ENCODE assay signal across 7 cellular contexts in genomic region chr3:134197681-134198261, GRCh38. TPM values are rescaled to one million over a fixed set of nuclear protein-coding genes. Genes with fewer than 3 reads are reported as not detected.
DNase-seq lines count a peak whose midpoint lies in the region; ATAC-seq and TF ChIP-seq lines count a peak whose summit lies in the region.

No MANE protein-coding gene starts in this region.

- peaks cover 4% of the 10 kb centered on the region for H3K36me3 ChIP-seq in neural progenitor cell

- no peak overlapping the region for H3K4me3 Mint-ChIP-seq in neural progenitor cell

- TF ChIP-seq CTCF in neural progenitor cell (IDR thresholded peaks at IDR 0.05), result peak; percentile 74

- H3K27me3 ChIP-seq in neural progenitor cell, result no peaks in the 10 kb centered on the region

- DNase-seq in EH (ENCODE audit: low read depth) (peak; percentile 78), NCI-H1092 (lab: John Stamatoyannopoulos, UW) (peak; percentile 8), SW480 (ENCODE audit: low spot score) (peak; percentile 57), fibroblast of peridontal ligament (ENCODE audit: extremely low read depth) (peak; percentile 84), neural progenitor cell (ENCODE audit: low spot score) (peak; percentile 53), mucosa of gallbladder (ENCODE audit: low spot score) (no peak)

- no peaks in the 10 kb centered on the region for H3K27me3 Mint-ChIP-seq in neural progenitor cell (ENCODE audit: insufficient read depth, low read depth)

- H3K36me3 Mint-ChIP-seq in neural progenitor cell, result peaks cover 25% of the 10 kb centered on the region

- no peaks in the 10 kb centered on the region for H3K4me1 ChIP-seq in neural progenitor cell

- no peak overlapping the region for H3K4me2 ChIP-seq in neural progenitor cell

- peaks cover 8% of the 10 kb centered on the region for H3K79me2 ChIP-seq in neural progenitor cell (ENCODE audit: low read depth)

- H3K27ac Mint-ChIP-seq in neural progenitor cell, result no peak overlapping the region

- H4K20me1 ChIP-seq in neural progenitor cell (ENCODE audit: low read depth), result no peaks in the 10 kb centered on the region

- ATAC-seq in GM21717 (IDR thresholded peaks at IDR 0.05; ENCODE audit: unreplicated experiment), result peak; percentile 50

- no peaks in the 10 kb centered on the region for H3K9me3 ChIP-seq in neural progenitor cell (ENCODE audit: low read depth)

- H3K27ac ChIP-seq in neural progenitor cell, result no peak overlapping the region

- no peak overlapping the region for H3K9ac ChIP-seq in neural progenitor cell

- peaks cover 12% of the 10 kb centered on the region for H3F3A ChIP-seq in neural progenitor cell (ENCODE audit: low read depth)

- H3K9me3 Mint-ChIP-seq in neural progenitor cell, result no peaks in the 10 kb centered on the region

- H2AFZ ChIP-seq in neural progenitor cell (replicated peaks), result no peak overlapping the region

- peaks cover 3% of the 10 kb centered on the region for H3K4me1 Mint-ChIP-seq in neural progenitor cell

- no peak overlapping the region for H3K4me3 ChIP-seq in neural progenitor cell

RNA-seq across cellular contexts. Expression of gene RYK, which starts 52.9 kb away (rescaled TPM):
- total RNA-seq in neural progenitor cell (ENCODE audit: low replicate concordance) (99.5 and 134 TPM in 2 replicates), mucosa of gallbladder (43.7 TPM)
